1 cellular context compared by ENCODE assay signal in genomic region chr19:36160821-36161596, GRCh38.
A peak's percentile ranks its signal among the peaks of the same experiment; 100 is the strongest.
TF ChIP-seq lines count a peak whose summit lies in the region.

No MANE protein-coding gene starts in this region.

TF ChIP-seq in A549, 52 proteins besides CTCF, POLR2A, EP300 and RAD21:
- TF ChIP-seq FOSL2 (IDR thresholded peaks at IDR 0.05) (no peak), FOSL2 (CRISPR knock-in tag; IDR thresholded peaks at IDR 0.05) (no peak), POLR2AphosphoS2 (conservative IDR thresholded peaks at IDR 0.05; ENCODE audit: low read length) (0 out of 2 replicates have a peak, but pooled peaks have one; percentile 63), E2F6 (IDR thresholded peaks at IDR 0.05; ENCODE audit: borderline replicate concordance, low read depth) (no peak), JUNB (IDR thresholded peaks at IDR 0.05) (no peak)
